In genomic region chr17:1931759-1932579, GRCh38 we compare ENCODE assay signal across 9 cellular contexts.
DNase-seq lines count a peak whose midpoint lies in the region; ATAC-seq, FAIRE-seq and TF ChIP-seq lines count a peak whose summit lies in the region.
"Had no signal": no experiment of that assay in that cellular context is flagged by ENCODE, and none has a peak within 500 bp of the region (broad histone marks: within the 10 kb centered on the region; RNA-seq: fewer than 3 reads in every experiment).

No MANE protein-coding gene starts in this region.

- TF ChIP-seq POLR2A in HepG2 (IDR thresholded peaks at IDR 0.05; ENCODE audit: insufficient read depth in 1 of 2, low read depth in 2 of 2, low read length in 2 of 2): no peak
- TF ChIP-seq POLR2A in lower leg skin (IDR thresholded peaks at IDR 0.05): no peak

- in situ Hi-C loops in ACHN (cut with HindIII; ENCODE audit: low pct_ligation_motif_present, low pct_unique_long_range_greater_than_20kb, low sequenced_read_pairs): no loop called here
- in situ Hi-C loops in HepG2 (cut with HindIII; ENCODE audit: extremely low pct_ligation_motif_present, low pct_unique_long_range_greater_than_20kb): no loop called here

- no TSS peak for BruUV-seq in HepG2 (replicated peaks; lab: Mats Ljungman, UMichigan)

- no peak for TF ChIP-seq EP300 in HepG2 (IDR thresholded peaks at IDR 0.05; ENCODE audit: low read depth in 2 of 2, low read length in 2 of 2)
- no peak for TF ChIP-seq EP300 in HepG2 (CRISPR knock-in tag; IDR thresholded peaks at IDR 0.05; ENCODE audit: borderline replicate concordance)

- peak; percentile 68 for FAIRE-seq in HepG2 (lab: Jason Lieb, UNC)

- H4K20me1 ChIP-seq in HepG2 (ENCODE audit: insufficient read depth, low read length): no peaks in the 10 kb centered on the region

- ATAC-seq in HepG2: peak; percentile 75
- no peak for ATAC-seq in HG02840 (IDR thresholded peaks at IDR 0.05; ENCODE audit: low FRiP score, unreplicated experiment)
- no peak for ATAC-seq in GM19328 (IDR thresholded peaks at IDR 0.05; ENCODE audit: unreplicated experiment)

- DNase-seq in ACHN (peak; percentile 23), NCI-H128 (lab: John Stamatoyannopoulos, UW; ENCODE audit: unreplicated experiment) (peak; percentile 58), cerebellar nuclear complex (lab: John Stamatoyannopoulos, UW) (peak; percentile 29 to 54), HepG2 (ENCODE audit: low spot score) (peak; percentile 56), dedifferentiated amniotic fluid mesenchymal stem cell (ENCODE audit: extremely low spot score) (no peak), lower leg skin (ENCODE audit: low spot score in 2 of 2) (no peak)

- 13% methylated on average over 7 of the region's 28 CpGs for WGBS in HepG2 (ENCODE audit: low lambda C conversion rate)
- WGBS in lower leg skin, 2 donors: 49 to 56% methylated on average over 27 to 28 of the region's 28 CpGs

- peak overlapping the region; percentile 81 for H3K4me2 ChIP-seq in HepG2 (ENCODE audit: low read depth, low read length)

- POLR2A ChIA-PET in HepG2 (lab: Yijun Ruan, JAX): interaction anchor here (0.7 to 2.1 kb wide), 3 partner anchors 64 to 216 kb away, joined by 3 to 10 read pairs (median 7); no protein-coding TSS in a partner anchor

- peaks cover 23 to 66% of the 10 kb centered on the region in 2 experiments for H3K27me3 ChIP-seq in HepG2 (ENCODE audit: control insufficient read depth in 1 of 2, insufficient read depth in 2 of 2, low read length in 2 of 2)
- H3K27me3 ChIP-seq: BLaER1 had no signal

- H3K9ac ChIP-seq in HepG2 (ENCODE audit: insufficient read depth, low read depth, low read length): no peak overlapping the region
- H3K9ac ChIP-seq: BLaER1 had no signal

- H3K36me3 ChIP-seq in HepG2 (replicated peaks in 1 of 2; ENCODE audit: control insufficient read depth in 1 of 2, insufficient read depth in 2 of 2, low read length in 2 of 2): no peaks in the 10 kb centered on the region
- H3K36me3 ChIP-seq: BLaER1 had no signal

- CTCF ChIA-PET in HepG2 (lab: Yijun Ruan, JAX; ENCODE audit: low intra/inter-chr PET ratio, low total read pairs): no interaction called here

- H3K9me3 ChIP-seq in HepG2 (ENCODE audit: low read length): no peaks in the 10 kb centered on the region
- H3K9me3 ChIP-seq: BLaER1 had no signal

- H3K4me3 ChIP-seq in HepG2 (replicated peaks in 1 of 3; ENCODE audit: insufficient read depth in 1 of 3, low read depth in 2 of 3, low read length in 3 of 3) (peak overlapping the region in 1 of 3 experiments; percentile 57; a peak in 1 of 6 replicates), lower leg skin (ENCODE audit: low read depth, poor library complexity, severe bottlenecking) (no peak overlapping the region)
- H3K4me3 ChIP-seq: BLaER1 had no signal

- TF ChIP-seq CTCF in HepG2 (CRISPR knock-in tag; IDR thresholded peaks at IDR 0.05) (no peak; the same call in 1 of the 2 replicates), lower leg skin (IDR thresholded peaks at IDR 0.05) (no peak)

- H3K27ac ChIP-seq in HepG2 (ENCODE audit: extremely low read length, insufficient read depth, low read length): no peak overlapping the region
- H3K27ac ChIP-seq: BLaER1 had no signal

- no peak overlapping the region for H2AFZ ChIP-seq in HepG2 (ENCODE audit: low read length)

- no peak for TF ChIP-seq RAD21 in HepG2 (CRISPR knock-in tag; IDR thresholded peaks at IDR 0.05)

- peaks cover 7% of the 10 kb centered on the region; the same call in 1 of the 2 replicates for H3K4me1 ChIP-seq in HepG2 (ENCODE audit: insufficient read depth, low read length)

- H3K79me2 ChIP-seq in HepG2 (ENCODE audit: insufficient read depth, low read length): no peaks in the 10 kb centered on the region

- intact Hi-C loops in HepG2 (cut with micrococcal nuclease; ENCODE audit: unreplicated experiment) (loop anchor here (2.0 kb wide), 1 partner anchor 17 kb away; no protein-coding TSS in a partner anchor), lower leg skin (cut with DNase I; ENCODE audit: low total_unique reads) (no loop called here)

TF ChIP-seq in HepG2, 621 proteins besides CTCF, POLR2A, EP300 and RAD21 (continues in another document):
- TF ChIP-seq ZNF282 (IDR thresholded peaks at IDR 0.05; ENCODE audit: partially characterized antibody) (no peak), FOXO1 (CRISPR knock-in tag; IDR thresholded peaks at IDR 0.05) (0 out of 2 replicates have a peak, but pooled peaks have one; percentile 26), ZNF574 (CRISPR knock-in tag; IDR thresholded peaks at IDR 0.05) (peak; percentile 29; the same call in 1 of the 2 replicates), NFYC (CRISPR knock-in tag; IDR thresholded peaks at IDR 0.05) (no peak), ZBTB7B (CRISPR knock-in tag; IDR thresholded peaks at IDR 0.05) (0 out of 2 replicates have a peak, but pooled peaks have one; percentile 46), TARDBP (CRISPR knock-in tag; IDR thresholded peaks at IDR 0.05) (peak; percentile 58; the same call in 1 of the 2 replicates), MTA1 (CRISPR knock-in tag; IDR thresholded peaks at IDR 0.05; ENCODE audit: borderline replicate concordance) (0 out of 2 replicates have a peak, but pooled peaks have one; percentile 20), MIER3 (CRISPR knock-in tag; IDR thresholded peaks at IDR 0.05; ENCODE audit: borderline replicate concordance) (no peak), ESRRA (CRISPR knock-in tag; IDR thresholded peaks at IDR 0.05; ENCODE audit: low read depth) (no peak), ZNF234 (CRISPR knock-in tag; conservative IDR thresholded peaks at IDR 0.05) (no peak), STAG1 (CRISPR knock-in tag; IDR thresholded peaks at IDR 0.05) (peak; percentile 25), SALL1 (CRISPR knock-in tag; IDR thresholded peaks at IDR 0.05) (peak; percentile 57; the same call in 1 of the 2 replicates), ZNF572 (CRISPR knock-in tag; IDR thresholded peaks at IDR 0.05) (no peak), MYC (CRISPR knock-in tag; IDR thresholded peaks at IDR 0.05; ENCODE audit: borderline replicate concordance) (peak; percentile 22; the same call in 1 of the 2 replicates)
- TF ChIP-seq, protein P1, sequence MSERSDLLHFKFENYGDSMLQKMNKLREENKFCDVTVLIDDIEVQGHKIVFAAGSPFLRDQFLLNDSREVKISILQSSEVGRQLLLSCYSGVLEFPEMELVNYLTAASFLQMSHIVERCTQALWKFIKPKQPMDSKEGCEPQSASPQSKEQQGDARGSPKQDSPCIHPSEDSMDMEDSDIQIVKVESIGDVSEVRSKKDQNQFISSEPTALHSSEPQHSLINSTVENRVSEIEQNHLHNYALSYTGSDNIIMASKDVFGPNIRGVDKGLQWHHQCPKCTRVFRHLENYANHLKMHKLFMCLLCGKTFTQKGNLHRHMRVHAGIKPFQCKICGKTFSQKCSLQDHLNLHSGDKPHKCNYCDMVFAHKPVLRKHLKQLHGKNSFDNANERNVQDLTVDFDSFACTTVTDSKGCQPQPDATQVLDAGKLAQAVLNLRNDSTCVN (CRISPR knock-in tag; IDR thresholded peaks at IDR 0.05; ENCODE audit: borderline replicate concordance): no peak
- TF ChIP-seq, protein P2, sequence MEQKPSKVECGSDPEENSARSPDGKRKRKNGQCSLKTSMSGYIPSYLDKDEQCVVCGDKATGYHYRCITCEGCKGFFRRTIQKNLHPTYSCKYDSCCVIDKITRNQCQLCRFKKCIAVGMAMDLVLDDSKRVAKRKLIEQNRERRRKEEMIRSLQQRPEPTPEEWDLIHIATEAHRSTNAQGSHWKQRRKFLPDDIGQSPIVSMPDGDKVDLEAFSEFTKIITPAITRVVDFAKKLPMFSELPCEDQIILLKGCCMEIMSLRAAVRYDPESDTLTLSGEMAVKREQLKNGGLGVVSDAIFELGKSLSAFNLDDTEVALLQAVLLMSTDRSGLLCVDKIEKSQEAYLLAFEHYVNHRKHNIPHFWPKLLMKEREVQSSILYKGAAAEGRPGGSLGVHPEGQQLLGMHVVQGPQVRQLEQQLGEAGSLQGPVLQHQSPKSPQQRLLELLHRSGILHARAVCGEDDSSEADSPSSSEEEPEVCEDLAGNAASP (CRISPR knock-in tag; IDR thresholded peaks at IDR 0.05; ENCODE audit: borderline replicate concordance): no peak

Comparison
In these comparisons a context has a peak if more than half of its experiments do, and no peak if none do; other contexts are left out.
1. DNase-seq: peak in ACHN (single experiment), NCI-H128 (single experiment), cerebellar nuclear complex (2 of 2) and HepG2 (single experiment); none in dedifferentiated amniotic fluid mesenchymal stem cell (single experiment) and lower leg skin (0 of 2).